ENCODE assay signal across 8 cellular contexts in the genomic region with DNA sequence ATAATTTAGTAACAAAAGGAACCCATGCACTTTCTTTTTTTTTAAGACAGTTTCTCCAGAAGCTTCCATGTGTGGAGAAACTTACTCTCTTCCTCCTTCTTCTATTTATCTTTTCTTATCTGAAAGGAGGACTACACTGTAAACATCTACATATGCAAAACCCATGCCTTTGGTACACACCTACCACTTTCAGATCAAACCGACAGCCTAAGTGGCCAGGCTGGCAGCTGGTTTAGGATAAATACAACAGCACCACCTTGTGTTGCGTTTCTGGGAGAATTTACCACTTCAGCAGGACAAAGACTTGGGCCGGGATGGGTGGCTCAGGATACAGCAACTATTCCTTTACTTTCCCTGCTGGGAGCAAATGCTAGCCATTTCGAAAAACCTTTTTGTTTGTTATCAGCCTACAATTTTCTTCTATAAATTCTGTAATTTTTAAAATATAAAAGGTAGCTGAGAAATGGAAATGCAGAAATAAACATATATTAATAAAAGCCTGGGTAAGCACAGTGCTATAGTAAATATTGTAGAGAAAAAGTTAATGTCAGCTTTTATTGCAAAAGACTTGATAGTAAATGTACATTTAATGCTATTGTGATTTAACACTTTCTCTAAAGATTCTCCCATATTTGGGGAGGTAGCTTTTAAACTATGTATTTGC.
DNase-seq lines count a peak whose midpoint lies in the region; ATAC-seq and TF ChIP-seq lines count a peak whose summit lies in the region.

No MANE protein-coding gene starts in this region.

- peak; percentile 69 for TF ChIP-seq CTCF in GM12873 (IDR thresholded peaks at IDR 0.05; ENCODE audit: insufficient read depth, low read depth, low read length, missing control alignments)
- peak; percentile 68 for TF ChIP-seq CTCF in glutamatergic neuron (IDR thresholded peaks at IDR 0.05; ENCODE audit: partially characterized antibody, unreplicated experiment)
- TF ChIP-seq CTCF in uterus (IDR thresholded peaks at IDR 0.05): peak; percentile 77 to 87 (median 80)

- H3K79me1 ChIP-seq in trophoblast cell (ENCODE audit: low read length): no peaks in the 10 kb centered on the region

- H3K36me3 ChIP-seq in trophoblast cell (ENCODE audit: control insufficient read depth in 1 of 2, insufficient read depth in 2 of 2, low read length in 2 of 2) (no peaks in the 10 kb centered on the region), uterus (no peaks in the 10 kb centered on the region)

- H3K4ac ChIP-seq in trophoblast cell (ENCODE audit: low read depth, low read length): no peak overlapping the region

- no peak overlapping the region for H3K27ac ChIP-seq in trophoblast cell (ENCODE audit: low read depth, low read length)
- H3K27ac ChIP-seq in uterus: peak overlapping the region; percentile 59 to 79

- no peaks in the 10 kb centered on the region for H3K9me3 Mint-ChIP-seq in activated naive CD4-positive, alpha-beta T cell treated with anti-CD3 and anti-CD28 coated beads, Interleukin-2, amount 50 U/mL, for 24 hours
- no peaks in the 10 kb centered on the region for H3K9me3 Mint-ChIP-seq in glutamatergic neuron (ENCODE audit: unreplicated experiment)

- H2BK12ac ChIP-seq in trophoblast cell (ENCODE audit: low read length): no peak overlapping the region

- peak overlapping the region; percentile 33 for H3K4me3 Mint-ChIP-seq in activated naive CD4-positive, alpha-beta T cell treated with anti-CD3 and anti-CD28 coated beads, Interleukin-2, amount 50 U/mL, for 24 hours
- H3K4me3 Mint-ChIP-seq in glutamatergic neuron (ENCODE audit: unreplicated experiment): peak overlapping the region; percentile 25

- H3K4me1 ChIP-seq in trophoblast cell (ENCODE audit: control insufficient read depth in 1 of 2, insufficient read depth in 2 of 2, low read length in 2 of 2) (no peaks in the 10 kb centered on the region), uterus (peaks cover 0 to 6% of the 10 kb centered on the region in 2 donors)

- no peaks in the 10 kb centered on the region for H3K36me3 Mint-ChIP-seq in activated naive CD4-positive, alpha-beta T cell treated with anti-CD3 and anti-CD28 coated beads, Interleukin-2, amount 50 U/mL, for 24 hours
- H3K36me3 Mint-ChIP-seq in glutamatergic neuron (ENCODE audit: unreplicated experiment): no peaks in the 10 kb centered on the region

- TF ChIP-seq POLR2A in uterus (IDR thresholded peaks at IDR 0.05): no peak

- H4K12ac ChIP-seq in trophoblast cell (ENCODE audit: low read depth, low read length): no peak overlapping the region

- no peak overlapping the region for H4K8ac ChIP-seq in trophoblast cell (ENCODE audit: low read depth, low read length)

- H3K27ac Mint-ChIP-seq in activated naive CD4-positive, alpha-beta T cell treated with anti-CD3 and anti-CD28 coated beads, Interleukin-2, amount 50 U/mL, for 24 hours: no peak overlapping the region
- peak overlapping the region; percentile 94 for H3K27ac Mint-ChIP-seq in glutamatergic neuron (ENCODE audit: unreplicated experiment)

- no peak overlapping the region for H3K4me3 ChIP-seq in trophoblast cell (ENCODE audit: low read depth, low read length)
- no peak overlapping the region for H3K4me3 ChIP-seq in uterus

- peak; percentile 59 for ATAC-seq in HG02588 (IDR thresholded peaks at IDR 0.05; ENCODE audit: unreplicated experiment)

- H3K27me3 ChIP-seq in trophoblast cell (ENCODE audit: insufficient read depth, low read length) (no peaks in the 10 kb centered on the region), uterus (no peaks in the 10 kb centered on the region)

- peak; percentile 67 for DNase-seq in NCI-H1092 (lab: John Stamatoyannopoulos, UW)
- DNase-seq in SKM-1 (lab: John Stamatoyannopoulos, UW; ENCODE audit: unreplicated experiment): peak; percentile 34
- DNase-seq in glutamatergic neuron: peak; percentile 65
- peak; percentile 71 to 88 for DNase-seq in trophoblast cell
- DNase-seq in uterus: peak; percentile 70 to 86

- no peak overlapping the region for H4K91ac ChIP-seq in trophoblast cell (ENCODE audit: low read depth, low read length)

- peaks cover 23% of the 10 kb centered on the region for H3K4me1 Mint-ChIP-seq in activated naive CD4-positive, alpha-beta T cell treated with anti-CD3 and anti-CD28 coated beads, Interleukin-2, amount 50 U/mL, for 24 hours
- peaks cover 8% of the 10 kb centered on the region for H3K4me1 Mint-ChIP-seq in glutamatergic neuron (ENCODE audit: low read depth, unreplicated experiment)

- H3K14ac ChIP-seq in trophoblast cell (ENCODE audit: low read length): no peak overlapping the region

- H2AK5ac ChIP-seq in trophoblast cell (ENCODE audit: low read length): no peak overlapping the region

- no peaks in the 10 kb centered on the region for H3K79me2 ChIP-seq in trophoblast cell (ENCODE audit: control insufficient read depth, insufficient read depth, low read length, poor library complexity)

- H2AFZ ChIP-seq in trophoblast cell (ENCODE audit: insufficient read depth, low read length, poor library complexity): no peak overlapping the region

- H3K23ac ChIP-seq in trophoblast cell (ENCODE audit: low read length): no peak overlapping the region

- H2BK5ac ChIP-seq in trophoblast cell (ENCODE audit: low read depth, low read length, poor library complexity): no peak overlapping the region

- no peak overlapping the region for H3K18ac ChIP-seq in trophoblast cell (ENCODE audit: low read length)

- no peaks in the 10 kb centered on the region for H3K27me3 Mint-ChIP-seq in activated naive CD4-positive, alpha-beta T cell treated with anti-CD3 and anti-CD28 coated beads, Interleukin-2, amount 50 U/mL, for 24 hours
- H3K27me3 Mint-ChIP-seq in glutamatergic neuron (ENCODE audit: unreplicated experiment): no peaks in the 10 kb centered on the region

- no peak overlapping the region for H2BK120ac ChIP-seq in trophoblast cell (ENCODE audit: insufficient read depth, low read length, poor library complexity)

- intact Hi-C loops in uterus (cut with DNase I; ENCODE audit: low total_unique reads): no loop called here

- H3K4me2 ChIP-seq in trophoblast cell (ENCODE audit: low read length): no peak overlapping the region

- no peaks in the 10 kb centered on the region for H3K9me3 ChIP-seq in trophoblast cell (ENCODE audit: insufficient read depth, low read depth, low read length)
- H3K9me3 ChIP-seq in uterus: no peaks in the 10 kb centered on the region

- no CpG with 5 or more reads among the region's 4 CpGs for WGBS in trophoblast cell (ENCODE audit: extremely low coverage, insufficient coverage, insufficient read length)

- H3K9ac ChIP-seq in trophoblast cell (ENCODE audit: low read length): no peak overlapping the region
